25 cellular contexts compared by ENCODE assay signal in the genomic region with DNA sequence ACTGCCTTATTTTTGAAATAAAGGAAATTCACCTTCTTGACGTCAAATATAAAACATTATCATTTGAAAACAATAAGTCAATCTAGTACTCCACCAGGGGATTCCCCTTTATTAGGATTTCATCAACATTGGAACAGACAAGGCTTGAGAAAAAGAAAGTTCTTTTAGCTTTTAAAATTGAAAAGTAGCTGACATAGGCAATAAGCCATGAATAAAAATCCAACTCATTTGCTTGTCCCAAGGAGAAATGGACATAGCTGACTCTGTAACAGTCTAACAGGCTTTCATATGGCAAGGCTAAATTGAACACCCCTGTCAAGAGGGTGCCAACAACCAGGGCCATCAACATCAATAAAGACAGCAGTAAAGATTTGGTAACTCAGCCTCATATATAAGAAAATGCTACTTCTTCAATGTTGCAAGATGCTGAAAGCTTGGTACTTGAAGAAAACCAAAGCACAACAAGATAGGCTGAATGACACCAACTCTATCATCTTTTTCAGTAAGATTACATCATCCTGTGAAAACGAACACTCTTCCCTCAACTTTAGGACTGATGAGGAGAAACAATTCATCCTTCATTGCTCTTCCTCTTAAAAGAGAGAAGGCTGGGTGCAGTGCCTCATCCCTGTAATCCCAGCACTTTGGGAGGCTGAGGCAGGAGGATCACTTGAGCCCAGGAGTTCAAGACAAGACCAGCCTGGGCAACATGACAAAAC.
DNase-seq lines count a peak whose midpoint lies in the region; ATAC-seq, FAIRE-seq and TF ChIP-seq lines count a peak whose summit lies in the region.
"Had no signal": no experiment of that assay in that cellular context is flagged by ENCODE, and none has a peak within 500 bp of the region (broad histone marks: within the 10 kb centered on the region; RNA-seq: fewer than 3 reads in every experiment).

No MANE protein-coding gene starts in this region.

- H3K4me1 ChIP-seq in A549 (peaks cover 4% of the 10 kb centered on the region; the same call in 2 of the 3 replicates), IMR-90 (ENCODE audit: control insufficient read depth, insufficient read depth, low read length) (0 out of 2 replicates have a peak, but pooled peaks cover 2% of the 10 kb centered on the region), suprapubic skin (no peaks in the 10 kb centered on the region)
- H3K4me1 ChIP-seq: BE2C had no signal

- no peak overlapping the region for H3K9ac ChIP-seq in IMR-90 (ENCODE audit: low read depth, low read length)
- H3K9ac ChIP-seq: BLaER1 treated with 17β-estradiol and CSF1 and Interleukin-3, amounts not matched to agents 10 nM and 100 nM; GM23248 had no signal

- no peaks in the 10 kb centered on the region for H3K27me3 Mint-ChIP-seq in activated T-helper 17 cell treated with anti-CD3 and anti-CD28 coated beads, Interleukin-2, amount 50 U/mL, for 72 hours
- H3K27me3 Mint-ChIP-seq: CD4-positive, alpha-beta T cell had no signal

- H3K36me3 Mint-ChIP-seq in activated T-helper 17 cell treated with anti-CD3 and anti-CD28 coated beads, Interleukin-2, amount 50 U/mL, for 72 hours (ENCODE audit: low read depth) = no peaks in the 10 kb centered on the region
- H3K36me3 Mint-ChIP-seq: CD14-positive monocyte had no signal

- TF ChIP-seq EP300 in A549 (IDR thresholded peaks at IDR 0.05) (no peak), suprapubic skin (IDR thresholded peaks at IDR 0.05) (no peak)

- TF ChIP-seq POLR2A in A549 (IDR thresholded peaks at IDR 0.05; ENCODE audit: low read length) (no peak), IMR-90 (IDR thresholded peaks at IDR 0.05; ENCODE audit: low read depth, low read length) (no peak), suprapubic skin (IDR thresholded peaks at IDR 0.05) (no peak)

- no peak overlapping the region for H3K18ac ChIP-seq in IMR-90 (ENCODE audit: low read depth, low read length)

- H3K4me2 ChIP-seq in A549 (no peak overlapping the region), IMR-90 (ENCODE audit: low read depth, low read length) (no peak overlapping the region)

- H3K27me3 ChIP-seq in IMR-90 (ENCODE audit: control insufficient read depth, insufficient read depth, low read length) (no peaks in the 10 kb centered on the region), suprapubic skin (no peaks in the 10 kb centered on the region)
- H3K27me3 ChIP-seq: BE2C; BLaER1 treated with 17β-estradiol and CSF1 and Interleukin-3, amounts not matched to agents 10 nM and 100 nM had no signal

- no peaks in the 10 kb centered on the region for H4K20me1 ChIP-seq in IMR-90 (ENCODE audit: insufficient read depth, low read length)
- H4K20me1 ChIP-seq: BLaER1 treated with 17β-estradiol and CSF1 and Interleukin-3, amounts not matched to agents 10 nM and 100 nM had no signal

- no peak overlapping the region; the same call in 1 of the 2 replicates for H2BK20ac ChIP-seq in IMR-90 (ENCODE audit: low read depth, low read length)

- H3K9me3 ChIP-seq in A549 = 0 out of 3 replicates have a peak, but pooled peaks cover 3% of the 10 kb centered on the region
- no peaks in the 10 kb centered on the region for H3K9me3 ChIP-seq in IMR-90 (ENCODE audit: control insufficient read depth, insufficient read depth, low read length)
- H3K9me3 ChIP-seq in suprapubic skin = no peaks in the 10 kb centered on the region
- H3K9me3 ChIP-seq: BE2C had no signal

- CTCF ChIA-PET in A549 (lab: Yijun Ruan, JAX) (no interaction called here), IMR-90 (lab: Yijun Ruan, JAX) (no interaction called here)

- TF ChIP-seq CTCF in A549 (IDR thresholded peaks at IDR 0.05) (no peak), AG10803 (conservative IDR thresholded peaks at IDR 0.05; ENCODE audit: low read length) (no peak), IMR-90 (conservative IDR thresholded peaks at IDR 0.05; ENCODE audit: low read depth, low read length) (no peak), suprapubic skin (IDR thresholded peaks at IDR 0.05) (no peak)

- H3K36me3 ChIP-seq in IMR-90 (ENCODE audit: control insufficient read depth, insufficient read depth, low read length) (no peaks in the 10 kb centered on the region), suprapubic skin (no peaks in the 10 kb centered on the region)
- H3K36me3 ChIP-seq: BE2C; BLaER1 treated with 17β-estradiol and CSF1 and Interleukin-3, amounts not matched to agents 10 nM and 100 nM had no signal

- no peaks in the 10 kb centered on the region for H3K79me1 ChIP-seq in IMR-90 (ENCODE audit: low read depth in 1 of 2, low read length in 2 of 2)

- no peak overlapping the region for H3K4ac ChIP-seq in IMR-90 (ENCODE audit: low read depth, low read length)

- H3K4me3 ChIP-seq in A549 (no peak overlapping the region), AG10803 (ENCODE audit: low read length) (no peak overlapping the region), IMR-90 (ENCODE audit: insufficient read depth, low read depth, low read length) (no peak overlapping the region), suprapubic skin (no peak overlapping the region)
- H3K4me3 ChIP-seq: BLaER1 treated with 17β-estradiol and CSF1 and Interleukin-3, amounts not matched to agents 10 nM and 100 nM; GM12878; GM23248 had no signal

- H2AK5ac ChIP-seq in IMR-90 (ENCODE audit: low read depth, low read length) = no peak overlapping the region

- no peak overlapping the region; the same call in 2 of the 3 replicates for H2BK15ac ChIP-seq in IMR-90 (ENCODE audit: low read depth, low read length)

- TF ChIP-seq RAD21 in A549 (conservative IDR thresholded peaks at IDR 0.05 in 1 of 2, IDR thresholded peaks at IDR 0.05 in 1 of 2) (no peak), IMR-90 (IDR thresholded peaks at IDR 0.05; ENCODE audit: low read length) (no peak)

- H2BK5ac ChIP-seq in IMR-90 (ENCODE audit: low read depth, low read length, poor library complexity, severe bottlenecking) = no peak overlapping the region

- no peak overlapping the region for H4K5ac ChIP-seq in IMR-90 (ENCODE audit: low read depth, low read length)

- intact Hi-C loops in IMR-90 (cut with micrococcal nuclease) = no loop called here

- H3K9me1 ChIP-seq in IMR-90 (ENCODE audit: insufficient read depth, low read length) = no peaks in the 10 kb centered on the region

- in situ Hi-C loops in IMR-90 (cut with MboI; ENCODE audit: low sequenced_read_pairs) = no loop called here

- POLR2A ChIA-PET in A549 (lab: Yijun Ruan, JAX) = no interaction called here
- POLR2A ChIA-PET in IMR-90 (lab: Charles Lee; ENCODE audit: unreplicated experiment) = no interaction called here

- no peak overlapping the region for H4K91ac ChIP-seq in IMR-90 (ENCODE audit: insufficient read depth, low read depth, low read length)

- dilution Hi-C loops in IMR-90 (cut with HindIII; ENCODE audit: low sequenced_read_pairs, unreplicated experiment) = no loop called here

- H3K27ac Mint-ChIP-seq in activated T-helper 17 cell treated with anti-CD3 and anti-CD28 coated beads, Interleukin-2, amount 50 U/mL, for 72 hours = peak overlapping the region; percentile 23
- H3K27ac Mint-ChIP-seq: CD14-positive monocyte; CD4-positive, alpha-beta T cell; CD8-positive, alpha-beta memory T cell; H9; HFFc6 had no signal

- no TSS peak for BruUV-seq in IMR-90 (replicated peaks; lab: Mats Ljungman, UMichigan)

- H3K23ac ChIP-seq in IMR-90 (ENCODE audit: low read depth, low read length) = no peak overlapping the region

- FAIRE-seq in A549 (lab: Jason Lieb, UNC) = no peak
- FAIRE-seq: D721Med, GM12878, GM19239 had no signal

- ATAC-seq in A549 (no peak), IMR-90 (ENCODE audit: low read depth) (no peak), HG03039 (IDR thresholded peaks at IDR 0.05; ENCODE audit: unreplicated experiment) (no peak)
- ATAC-seq in activated T-helper 17 cell treated with anti-CD3 and anti-CD28 coated beads, Interleukin-2, amount 50 U/mL, for 72 hours (replicated peaks) = no peak
- ATAC-seq: GM12878, HCT116 had no signal

- peaks cover 12% of the 10 kb centered on the region for H3K9me3 Mint-ChIP-seq in activated T-helper 17 cell treated with anti-CD3 and anti-CD28 coated beads, Interleukin-2, amount 50 U/mL, for 72 hours
- H3K9me3 Mint-ChIP-seq: H9, HFFc6 had no signal

- DNase-seq in A549 (ENCODE audit: low read depth in 1 of 2, low spot score in 1 of 2) (no peak), AG10803 (ENCODE audit: low read depth) (peak; percentile 24), IMR-90 (no peak), NCI-H2029 (lab: John Stamatoyannopoulos, UW) (no peak), suprapubic skin (ENCODE audit: low spot score in 2 of 2) (no peak), putamen (ENCODE audit: low spot score) (no peak)
- DNase-seq: AML-193; BE2C; CD4-positive, alpha-beta T cell; CD8-positive, alpha-beta memory T cell; DMS 273 treated with DMSO at 0.1 percent for 48 hours; DMS79; EL; GDM1; GM23248; H9; HFFc6 had no signal

- no peak overlapping the region for H4K8ac ChIP-seq in IMR-90 (ENCODE audit: low read depth in 2 of 2, low read length in 2 of 2)

- H3K27ac ChIP-seq in A549 (peak overlapping the region; percentile 16 to 26; a peak in 2 of 6 replicates), IMR-90 (ENCODE audit: insufficient read depth, low read length) (no peak overlapping the region), suprapubic skin (no peak overlapping the region)
- H3K27ac ChIP-seq: BLaER1 treated with 17β-estradiol and CSF1 and Interleukin-3, amounts not matched to agents 10 nM and 100 nM; GM23248 had no signal

- H2AFZ ChIP-seq in IMR-90 (replicated peaks; ENCODE audit: low read length, poor library complexity) = no peak overlapping the region
- H2AFZ ChIP-seq: GM23248 had no signal

- no peak overlapping the region for H3K56ac ChIP-seq in IMR-90 (ENCODE audit: extremely low read depth, insufficient read depth, low read length)

- 0 out of 2 replicates have a peak overlapping the region, but pooled peaks have one; percentile 36 for H2BK120ac ChIP-seq in IMR-90 (ENCODE audit: low read depth, low read length)

- H3K4me3 Mint-ChIP-seq in activated T-helper 17 cell treated with anti-CD3 and anti-CD28 coated beads, Interleukin-2, amount 50 U/mL, for 72 hours = no peak overlapping the region
- H3K4me3 Mint-ChIP-seq: CD14-positive monocyte; CD4-positive, alpha-beta T cell; CD8-positive, alpha-beta memory T cell; H9; HFFc6 had no signal

- H3K4me1 Mint-ChIP-seq in activated T-helper 17 cell treated with anti-CD3 and anti-CD28 coated beads, Interleukin-2, amount 50 U/mL, for 72 hours = no peaks in the 10 kb centered on the region
- H3K4me1 Mint-ChIP-seq: CD8-positive, alpha-beta memory T cell had no signal

- WGBS in A549 (ENCODE audit: missing lambda C conversion rate) = 68% methylated on average over 2 of the region's 2 CpGs
- no CpG with 5 or more reads among the region's 2 CpGs for WGBS in IMR-90 (ENCODE audit: extremely low coverage in 2 of 2, insufficient read length in 1 of 2), 2 experiments
- WGBS in suprapubic skin = 66% methylated on average over 2 of the region's 2 CpGs

- H2AK9ac ChIP-seq in IMR-90 (replicated peaks; ENCODE audit: low read depth, low read length, poor library complexity) = no peak overlapping the region

- no peak overlapping the region for H3K14ac ChIP-seq in IMR-90 (replicated peaks; ENCODE audit: low read depth, low read length)

TF ChIP-seq in A549, 52 proteins besides CTCF, POLR2A, EP300 and RAD21 (continues in another document):
- TF ChIP-seq KDM1A (IDR thresholded peaks at IDR 0.05; ENCODE audit: low read depth) (no peak), TFCP2L1 (CRISPR knock-in tag; IDR thresholded peaks at IDR 0.05) (no peak), RFX5 (IDR thresholded peaks at IDR 0.05) (no peak)

TF ChIP-seq in IMR-90, 13 proteins besides CTCF, POLR2A, EP300 and RAD21 (continues in another document):
- no peak for TF ChIP-seq MAZ (IDR thresholded peaks at IDR 0.05; ENCODE audit: borderline replicate concordance, low read depth, low read length)

Comparison
In these comparisons a context has a peak if more than half of its experiments do, and no peak if none do; other contexts are left out.
1. H3K27ac ChIP-seq: peak in A549 (2 of 2); none in IMR-90 (single experiment) and suprapubic skin (single experiment).